Comparison of ENCODE assay signal across 8 cellular contexts in the genomic region with DNA sequence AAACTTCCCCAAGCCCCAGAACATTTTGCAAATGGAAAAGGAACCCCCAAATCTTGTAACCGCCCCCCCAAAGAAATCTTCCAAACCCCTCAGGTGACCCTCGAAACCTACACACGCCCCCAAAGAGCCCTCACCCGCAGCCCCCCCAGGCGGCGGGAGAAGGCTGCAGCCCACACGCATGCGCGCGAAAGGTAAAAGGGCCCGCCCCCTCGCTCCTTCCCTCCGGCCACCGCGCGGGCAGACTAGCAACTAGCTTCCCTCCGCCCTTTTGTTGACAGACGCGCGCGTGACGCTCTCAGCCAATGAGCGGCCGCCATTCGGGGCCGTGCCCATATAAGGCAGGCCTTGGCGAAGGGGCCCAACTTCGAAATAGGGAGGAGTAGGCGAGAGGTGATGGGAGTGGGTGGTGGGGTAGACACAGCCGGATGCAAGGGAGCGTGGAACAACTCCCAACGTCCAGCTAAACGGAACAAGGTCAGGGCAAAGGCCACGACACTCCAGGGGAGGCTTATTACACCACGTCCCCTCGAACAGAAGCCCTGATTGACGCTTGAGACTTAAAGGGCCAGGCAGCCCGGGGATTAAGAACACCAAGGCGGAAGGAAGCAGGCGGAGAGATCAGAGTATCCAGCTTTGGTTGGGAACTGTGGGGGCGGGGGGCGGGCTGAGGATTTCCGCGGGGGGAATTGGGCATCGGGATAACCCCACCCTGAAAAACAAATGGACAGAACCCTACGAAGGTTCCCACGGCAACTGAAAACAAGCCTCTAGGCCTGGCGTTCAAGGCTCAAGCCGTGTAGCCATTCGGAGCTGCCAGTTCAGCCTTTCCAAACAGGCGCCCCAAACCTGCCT. TPM values are rescaled to one million over a fixed set of nuclear protein-coding genes. Genes with fewer than 3 reads are reported as not detected.
A peak's percentile ranks its signal among the peaks of the same experiment; 100 is the strongest.
DNase-seq lines count a peak whose midpoint lies in the region; ATAC-seq and TF ChIP-seq lines count a peak whose summit lies in the region.

No MANE protein-coding gene starts in this region.

- TF ChIP-seq CTCF in GM12865 (IDR thresholded peaks at IDR 0.05; ENCODE audit: insufficient read depth, low read depth, low read length, missing control alignments): peak; percentile 15
- TF ChIP-seq CTCF in SU-DHL-6 (IDR thresholded peaks at IDR 0.05; ENCODE audit: insufficient read depth, low read length, poor library complexity, severe bottlenecking): peak; percentile 12
- TF ChIP-seq CTCF in osteocyte (IDR thresholded peaks at IDR 0.05): no peak

- ATAC-seq in HG02759 (IDR thresholded peaks at IDR 0.05; ENCODE audit: unreplicated experiment): peak; percentile 94
- ATAC-seq in activated naive CD8-positive, alpha-beta T cell treated with anti-CD3 and anti-CD28 coated beads, Interleukin-2, amount 50 U/mL, for 24 hours: peak; percentile 98
- ATAC-seq in Right ventricle myocardium inferior: peak; percentile 99

- peak overlapping the region; percentile 38 for H2AFZ ChIP-seq in SU-DHL-6 (ENCODE audit: low read depth, low read length, severe bottlenecking)

- no peaks in the 10 kb centered on the region for H3K9me3 Mint-ChIP-seq in activated naive CD8-positive, alpha-beta T cell treated with anti-CD3 and anti-CD28 coated beads, Interleukin-2, amount 50 U/mL, for 24 hours
- H3K9me3 Mint-ChIP-seq in osteocyte (ENCODE audit: unreplicated experiment): no peaks in the 10 kb centered on the region

- H3K4me1 Mint-ChIP-seq in activated naive CD8-positive, alpha-beta T cell treated with anti-CD3 and anti-CD28 coated beads, Interleukin-2, amount 50 U/mL, for 24 hours: peaks cover 40% of the 10 kb centered on the region
- H3K4me1 Mint-ChIP-seq in osteocyte (ENCODE audit: unreplicated experiment): peaks cover 30% of the 10 kb centered on the region

- H3K27ac ChIP-seq in SU-DHL-6 (ENCODE audit: low read depth, low read length) (peak overlapping the region; percentile 79), thymus (ENCODE audit: low read depth) (peak overlapping the region; percentile 92)

- H3F3A ChIP-seq in SU-DHL-6 (ENCODE audit: insufficient read depth): peaks cover 11% of the 10 kb centered on the region

- H3K27ac Mint-ChIP-seq in activated naive CD8-positive, alpha-beta T cell treated with anti-CD3 and anti-CD28 coated beads, Interleukin-2, amount 50 U/mL, for 24 hours: peak overlapping the region; percentile 95
- peak overlapping the region; percentile 100 for H3K27ac Mint-ChIP-seq in osteocyte (ENCODE audit: unreplicated experiment)

- no peaks in the 10 kb centered on the region for H4K20me1 ChIP-seq in SU-DHL-6 (ENCODE audit: low read depth, low read length)

- peak; percentile 100 for DNase-seq in GM12865 (ENCODE audit: low read depth)
- peak; percentile 98 to 99 (median 99) for DNase-seq in NCI-H1417 (lab: John Stamatoyannopoulos, UW)
- DNase-seq in activated naive CD8-positive, alpha-beta T cell treated with anti-CD3 and anti-CD28 coated beads, Interleukin-2, amount 50 U/mL, for 24 hours: peak; percentile 97
- DNase-seq in Right ventricle myocardium inferior (ENCODE audit: missing footprints): peak; percentile 100
- DNase-seq in osteocyte (ENCODE audit: extremely low spot score, unreplicated experiment): peak; percentile 99

- H3K4me1 ChIP-seq in thymus (ENCODE audit: control insufficient read depth, insufficient read depth, low read length): peaks cover 14% of the 10 kb centered on the region

- peaks cover 30% of the 10 kb centered on the region for H3K36me3 Mint-ChIP-seq in activated naive CD8-positive, alpha-beta T cell treated with anti-CD3 and anti-CD28 coated beads, Interleukin-2, amount 50 U/mL, for 24 hours (ENCODE audit: low read depth)
- peaks cover 11% of the 10 kb centered on the region for H3K36me3 Mint-ChIP-seq in osteocyte (ENCODE audit: unreplicated experiment)

- 2% methylated on average over 51 of the region's 51 CpGs for WGBS in thymus

- H3K9me3 ChIP-seq in SU-DHL-6 (ENCODE audit: insufficient read depth, low read length) (no peaks in the 10 kb centered on the region), thymus (ENCODE audit: control insufficient read depth) (no peaks in the 10 kb centered on the region)

- peak overlapping the region; percentile 91 for H3K4me3 ChIP-seq in GM12865 (ENCODE audit: low read depth, low read length)
- peak overlapping the region; percentile 80 for H3K4me3 ChIP-seq in SU-DHL-6 (ENCODE audit: insufficient read depth, low read length, poor library complexity, severe bottlenecking)
- H3K4me3 ChIP-seq in thymus (ENCODE audit: low read length): peak overlapping the region; percentile 73

- H3K36me3 ChIP-seq in SU-DHL-6 (ENCODE audit: low read length): no peaks in the 10 kb centered on the region
- peaks cover 21% of the 10 kb centered on the region for H3K36me3 ChIP-seq in thymus (ENCODE audit: control insufficient read depth, insufficient read depth)

- peak overlapping the region; percentile 89 for H3K9ac ChIP-seq in SU-DHL-6 (ENCODE audit: low read length)

- H3K79me2 ChIP-seq in SU-DHL-6 (ENCODE audit: insufficient read depth, low read length): peaks cover 45% of the 10 kb centered on the region

- intact Hi-C loops in Right ventricle myocardium inferior (cut with DNase I): loop anchor here (1.0 to 2.0 kb wide), 3 partner anchors 13 to 51 kb away; partner anchors contain the start of genes FBXO46 and QPCTL

- H3K27me3 ChIP-seq in SU-DHL-6 (ENCODE audit: low read length) (no peaks in the 10 kb centered on the region), thymus (ENCODE audit: control insufficient read depth, insufficient read depth) (no peaks in the 10 kb centered on the region)

- H3K4me2 ChIP-seq in SU-DHL-6 (ENCODE audit: low read depth, low read length, poor library complexity, severe bottlenecking): peak overlapping the region; percentile 95

- H3K27me3 Mint-ChIP-seq in activated naive CD8-positive, alpha-beta T cell treated with anti-CD3 and anti-CD28 coated beads, Interleukin-2, amount 50 U/mL, for 24 hours: no peaks in the 10 kb centered on the region
- no peaks in the 10 kb centered on the region for H3K27me3 Mint-ChIP-seq in osteocyte (ENCODE audit: unreplicated experiment)

- no peaks in the 10 kb centered on the region for H3K9me2 ChIP-seq in SU-DHL-6 (replicated peaks; ENCODE audit: insufficient read depth, low read length)

- peak overlapping the region; percentile 94 for H3K4me3 Mint-ChIP-seq in activated naive CD8-positive, alpha-beta T cell treated with anti-CD3 and anti-CD28 coated beads, Interleukin-2, amount 50 U/mL, for 24 hours
- H3K4me3 Mint-ChIP-seq in osteocyte (ENCODE audit: unreplicated experiment): peak overlapping the region; percentile 96

RNA-seq across cellular contexts. Expression of gene FBXO46, which starts 13.3 kb away (rescaled TPM):
- total RNA-seq in Right ventricle myocardium inferior: 13.1 TPM
- 16.0 and 18.3 TPM in 2 replicates for total RNA-seq in osteocyte
- polyA plus RNA-seq in thymus: 18.8 TPM

RNA-seq across cellular contexts. Expression of gene MEIOSIN, which starts 15.9 kb away (rescaled TPM):
- total RNA-seq in Right ventricle myocardium inferior (not detected), osteocyte (not detected in 2 replicates)
- polyA plus RNA-seq in thymus: 0.02 TPM

RNA-seq across cellular contexts. Expression of gene QPCTL, which starts 24.9 kb away (rescaled TPM):
- total RNA-seq in Right ventricle myocardium inferior (1.5 TPM), osteocyte (14.0 TPM in 2 replicates)
- 8.2 TPM for polyA plus RNA-seq in thymus

RNA-seq across cellular contexts. Expression of gene SNRPD2, which starts 25.6 kb away (rescaled TPM):
- total RNA-seq in Right ventricle myocardium inferior: 252 TPM
- total RNA-seq in osteocyte: 366 and 397 TPM in 2 replicates
- polyA plus RNA-seq in thymus: 395 TPM

RNA-seq across cellular contexts. Expression of gene GIPR, which starts 49.3 kb away (rescaled TPM):
- total RNA-seq in Right ventricle myocardium inferior: 5.0 TPM
- 0.81 and 1.3 TPM in 2 replicates for total RNA-seq in osteocyte
- polyA plus RNA-seq in thymus: 1.6 TPM

Comparison
In these comparisons a context has a peak if more than half of its experiments do, and no peak if none do; other contexts are left out.
1. Peak in every context shown above with its lines: DNase-seq, ATAC-seq, H3K4me3 ChIP-seq and H3K27ac ChIP-seq.